ENCODE assay signal across 16 cellular contexts in genomic region chr1:6222644-6223043, GRCh38. TPM values are rescaled to one million over a fixed set of nuclear protein-coding genes. Genes with fewer than 3 reads are reported as not detected.
DNase-seq lines count a peak whose midpoint lies in the region; ATAC-seq and TF ChIP-seq lines count a peak whose summit lies in the region.
"Had no signal": no experiment of that assay in that cellular context is flagged by ENCODE, and none has a peak within 500 bp of the region (broad histone marks: within the 10 kb centered on the region; RNA-seq: fewer than 3 reads in every experiment).

No MANE protein-coding gene starts in this region.

- TF ChIP-seq CTCF in AG10803 (conservative IDR thresholded peaks at IDR 0.05; ENCODE audit: low read length) (no peak), RWPE1 (conservative IDR thresholded peaks at IDR 0.05; ENCODE audit: low read depth) (no peak), fibroblast of the aortic adventitia (IDR thresholded peaks at IDR 0.05; ENCODE audit: insufficient read depth, low read length) (no peak)

- peak overlapping the region; percentile 50 for H3K27ac ChIP-seq in RWPE1
- H3K27ac ChIP-seq: SJSA1 had no signal

- ATAC-seq in GM18511 (IDR thresholded peaks at IDR 0.05; ENCODE audit: unreplicated experiment) (no peak), GM19452 (IDR thresholded peaks at IDR 0.05; ENCODE audit: unreplicated experiment) (no peak)
- ATAC-seq: activated T-helper 17 cell treated with anti-CD3 and anti-CD28 coated beads, Interleukin-2, amount 50 U/mL, for 72 hours had no signal

- DNase-seq in AG10803 (ENCODE audit: low read depth), result peak; percentile 44
- no peak for DNase-seq in RWPE1 (ENCODE audit: low spot score)
- DNase-seq in fibroblast of the aortic adventitia (ENCODE audit: low read depth), result peak; percentile 73
- peak; percentile 90 for DNase-seq in myocyte (ENCODE audit: low read depth)
- DNase-seq in activated naive CD4-positive, alpha-beta T cell treated with Interleukin-2 at 50 U/mL for 16 hours, result no peak
- no peak for DNase-seq in NCI-H1105 treated with DMSO at 0.1 percent for 48 hours (lab: John Stamatoyannopoulos, UW)
- DNase-seq: activated CD4-positive, alpha-beta memory T cell treated with anti-CD3 and anti-CD28 coated beads for 36 hours; effector CD8-positive, alpha-beta T cell; H7; hypothalamus; NCI-H1930 had no signal

- no peak overlapping the region for H3K4me3 ChIP-seq in AG10803 (ENCODE audit: low read length)
- no peak overlapping the region for H3K4me3 ChIP-seq in fibroblast of the aortic adventitia (ENCODE audit: low read depth, low read length)
- H3K4me3 ChIP-seq: SJSA1 had no signal

- POLR2A ChIA-PET in RWPE1 (lab: Yijun Ruan, JAX; ENCODE audit: low non-redundant PET), result no interaction called here

- CTCF ChIA-PET in RWPE1 (lab: Yijun Ruan, JAX), result no interaction called here

RNA-seq across cellular contexts. Expression of gene ICMT, which starts 13.1 kb away (rescaled TPM):
- total RNA-seq in fibroblast of the aortic adventitia (ENCODE audit: low replicate concordance), result 53.5 and 99.1 TPM in 2 replicates
- 180 and 182 TPM in 2 replicates for total RNA-seq in myocyte
- polyA plus RNA-seq in myocyte (2012), result 68.8 TPM

RNA-seq across cellular contexts. Expression of gene RNF207, which starts 16.7 kb away (rescaled TPM):
- total RNA-seq in fibroblast of the aortic adventitia (ENCODE audit: low replicate concordance), result 7.8 and 42.6 TPM in 2 replicates
- total RNA-seq in myocyte, result 0.36 and 0.86 TPM in 2 replicates
- polyA plus RNA-seq in myocyte (2012), result 0.54 TPM

RNA-seq across cellular contexts. Expression of gene HES3, which starts 21.3 kb away (rescaled TPM):
- total RNA-seq in fibroblast of the aortic adventitia (ENCODE audit: low replicate concordance) (not detected in 2 replicates), myocyte (not detected in 2 replicates)
- not detected for polyA plus RNA-seq in myocyte (2012)
- total RNA-seq: activated CD4-positive, alpha-beta memory T cell treated with anti-CD3 and anti-CD28 coated beads for 36 hours; activated T-helper 17 cell treated with anti-CD3 and anti-CD28 coated beads, Interleukin-2, amount 50 U/mL, for 72 hours; SJSA1 had no signal
- polyA plus RNA-seq: AG04450 had no signal

RNA-seq across cellular contexts. Expression of gene RPL22, which starts 23.2 kb away (rescaled TPM):
- total RNA-seq in fibroblast of the aortic adventitia (ENCODE audit: low replicate concordance), result 169 and 279 TPM in 2 replicates
- 148 and 160 TPM in 2 replicates for total RNA-seq in myocyte
- 504 TPM for polyA plus RNA-seq in myocyte (2012)

RNA-seq across cellular contexts. Expression of gene GPR153, which starts 38.3 kb away (rescaled TPM):
- 9.9 and 10.9 TPM in 2 replicates for total RNA-seq in fibroblast of the aortic adventitia (ENCODE audit: low replicate concordance)
- 192 and 339 TPM in 2 replicates for total RNA-seq in myocyte
- polyA plus RNA-seq in myocyte (2012), result 66.5 TPM

Comparison
In these comparisons a context has a peak if more than half of its experiments do, and no peak if none do; other contexts are left out.
1. DNase-seq: peak in AG10803 (single experiment), fibroblast of the aortic adventitia (single experiment) and myocyte (single experiment); none in RWPE1 (single experiment), activated naive CD4-positive, alpha-beta T cell treated with Interleukin-2 at 50 U/mL for 16 hours (single experiment) and NCI-H1105 treated with DMSO at 0.1 percent for 48 hours (single experiment).